8 cellular contexts compared by ENCODE assay signal in genomic region chrX:150569155-150569477, GRCh38. TPM values are rescaled to one million over a fixed set of nuclear protein-coding genes. Genes with fewer than 3 reads are reported as not detected.
DNase-seq lines count a peak whose midpoint lies in the region; ATAC-seq and TF ChIP-seq lines count a peak whose summit lies in the region.

No MANE protein-coding gene starts in this region.

- ATAC-seq in GM19351 (IDR thresholded peaks at IDR 0.05; ENCODE audit: unreplicated experiment) (peak; percentile 30), HG03354 (IDR thresholded peaks at IDR 0.05; ENCODE audit: poor library complexity, severe bottlenecking, unreplicated experiment) (peak; percentile 32), T-helper 17 cell (peak; percentile 35)

- 1 to 16% methylated on average over 12 to 17 of the region's 17 CpGs for WGBS in ectodermal cell, 2 experiments
- WGBS in mesodermal cell (ENCODE audit: insufficient coverage in 2 of 2), 2 experiments = 3 to 8% methylated on average over 4 to 8 of the region's 17 CpGs
- 8% methylated on average over 17 of the region's 17 CpGs for WGBS in urinary bladder

- H3K4me3 ChIP-seq in BJ (ENCODE audit: low read depth, low read length) (peak overlapping the region; percentile 79), ectodermal cell (ENCODE audit: insufficient read depth, low read depth, low read length) (peak overlapping the region; percentile 73), mesodermal cell (ENCODE audit: extremely low read depth, insufficient read depth, low read length, poor library complexity, severe bottlenecking) (peak overlapping the region; percentile 58), urinary bladder (ENCODE audit: low read depth, low read length) (peak overlapping the region; percentile 77)

- peaks cover 17% of the 10 kb centered on the region for H3K4me1 Mint-ChIP-seq in T-helper 17 cell

- H3K27me3 Mint-ChIP-seq in T-helper 17 cell = no peaks in the 10 kb centered on the region

- peak overlapping the region; percentile 89 for H3K4me3 Mint-ChIP-seq in T-helper 17 cell

- H3K36me3 Mint-ChIP-seq in T-helper 17 cell (ENCODE audit: low read depth) = no peaks in the 10 kb centered on the region

- CTCF ChIA-PET in BJ (lab: Yijun Ruan, JAX) = no interaction called here

- H3K27ac ChIP-seq in ectodermal cell (ENCODE audit: insufficient read depth, low read depth, low read length, poor library complexity, severe bottlenecking) (no peak overlapping the region), mesodermal cell (ENCODE audit: low read depth, low read length, severe bottlenecking) (peak overlapping the region; percentile 10), urinary bladder (ENCODE audit: low read depth) (peak overlapping the region; percentile 89)

- H3K36me3 ChIP-seq in BJ (ENCODE audit: control insufficient read depth, insufficient read depth, low read length) (no peaks in the 10 kb centered on the region), ectodermal cell (ENCODE audit: control insufficient read depth, insufficient read depth, low read length) (no peaks in the 10 kb centered on the region), mesodermal cell (ENCODE audit: control insufficient read depth, insufficient read depth, low read length) (no peaks in the 10 kb centered on the region), urinary bladder (ENCODE audit: insufficient read depth) (no peaks in the 10 kb centered on the region)

- no peak for TF ChIP-seq CTCF in BJ (IDR thresholded peaks at IDR 0.05; ENCODE audit: insufficient read depth, low read depth, low read length)

- no peaks in the 10 kb centered on the region for H3K9me3 ChIP-seq in T-helper 17 cell (ENCODE audit: control insufficient read depth, low read length, poor library complexity, severe bottlenecking)
- no peaks in the 10 kb centered on the region for H3K9me3 ChIP-seq in ectodermal cell (ENCODE audit: control insufficient read depth, low read length)
- H3K9me3 ChIP-seq in mesodermal cell (ENCODE audit: control insufficient read depth, low read length) = no peaks in the 10 kb centered on the region

- H3K4me1 ChIP-seq in ectodermal cell (ENCODE audit: control insufficient read depth, insufficient read depth, low read length) (peaks cover 18% of the 10 kb centered on the region), mesodermal cell (ENCODE audit: control insufficient read depth, insufficient read depth, low read length, poor library complexity, severe bottlenecking) (peaks cover 7% of the 10 kb centered on the region), urinary bladder (ENCODE audit: insufficient read depth) (no peaks in the 10 kb centered on the region)

- DNase-seq in BJ (ENCODE audit: low read depth) (no peak), T-helper 17 cell (peak in 2 of 3 donors; percentile 16), iPS-NIHi7 (ENCODE audit: extremely low spot score) (no peak)

- H3K27ac Mint-ChIP-seq in T-helper 17 cell = peak overlapping the region; percentile 94

- POLR2A ChIA-PET in BJ (lab: Charles Lee) = no interaction called here

- H3K27me3 ChIP-seq in BJ (ENCODE audit: control insufficient read depth, insufficient read depth, low read length) = no peaks in the 10 kb centered on the region
- H3K27me3 ChIP-seq in ectodermal cell (ENCODE audit: control insufficient read depth, insufficient read depth, low read length, poor library complexity, severe bottlenecking) = no peaks in the 10 kb centered on the region

RNA-seq across cellular contexts. Expression of gene MTM1, which starts 0.7 kb away (rescaled TPM):
- polyA plus RNA-seq in BJ (2011; rRNA removed) = 2.6 and 4.6 TPM in 2 replicates
- polyA minus RNA-seq in BJ (2011; rRNA and poly(A)+ RNA removed) = 1.9 and 2.0 TPM in 2 replicates
- total RNA-seq in T-helper 17 cell = 10 to 100 TPM; 25.9 to 30.6 TPM
- polyA plus RNA-seq in ectodermal cell (2013, experiment 1 of 4) = 13.5 TPM
- polyA plus RNA-seq in ectodermal cell (2013, experiment 2 of 4) = 12.7 TPM
- polyA plus RNA-seq in ectodermal cell (2013, experiment 3 of 4) = 11.9 TPM
- 14.1 TPM for polyA plus RNA-seq in ectodermal cell (2013, experiment 4 of 4)
- 8.5 TPM for polyA plus RNA-seq in mesodermal cell (2013, experiment 1 of 2)
- 7.1 TPM for polyA plus RNA-seq in mesodermal cell (2013, experiment 2 of 2)
- 18.5 TPM for total RNA-seq in urinary bladder
- polyA plus RNA-seq in urinary bladder = 9.7 TPM

Comparison
In these comparisons a context has a peak if more than half of its experiments do, and no peak if none do; other contexts are left out.
1. DNase-seq: peak in T-helper 17 cell (2 of 3); none in BJ (single experiment) and iPS-NIHi7 (single experiment).
2. Peak in every context shown above with its lines, with median percentiles within 50 percentile points of each other: H3K4me3 ChIP-seq and ATAC-seq.